1 cellular context compared by ENCODE assay signal in the genomic region with DNA sequence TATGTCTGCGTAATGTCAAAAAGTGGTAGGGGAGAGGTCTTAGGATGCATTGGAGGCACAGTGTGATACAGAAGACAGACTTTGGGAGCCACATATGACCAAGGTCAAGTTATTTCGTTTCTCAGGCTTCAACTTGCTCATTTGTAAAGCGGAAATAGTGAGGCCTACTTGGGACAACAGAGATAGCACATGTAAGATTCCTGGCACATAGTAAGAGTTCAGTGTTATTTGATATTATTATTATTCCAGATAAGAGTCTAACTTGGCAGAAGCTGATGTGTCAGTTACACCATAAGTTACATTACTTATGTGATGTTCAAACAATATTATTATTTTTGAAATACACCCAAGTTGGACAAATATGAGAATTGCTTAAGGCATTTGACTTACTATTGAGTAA.
TF ChIP-seq lines count a peak whose summit lies in the region.

No MANE protein-coding gene starts in this region.

TF ChIP-seq in K562, 482 proteins besides CTCF, POLR2A, EP300 and RAD21:
- TF ChIP-seq MTA1 (IDR thresholded peaks at IDR 0.05; ENCODE audit: borderline replicate concordance): no peak
- no peak for TF ChIP-seq TEAD2 (tag; IDR thresholded peaks at IDR 0.05)
- TF ChIP-seq CCNT2 (IDR thresholded peaks at IDR 0.05; ENCODE audit: borderline replicate concordance, extremely low read depth, insufficient read length, low read depth, low read length): no peak
- TF ChIP-seq E2F3 (CRISPR knock-in tag; IDR thresholded peaks at IDR 0.05): no peak
- TF ChIP-seq HMG20B (CRISPR knock-in tag; IDR thresholded peaks at IDR 0.05): no peak
- no peak for TF ChIP-seq SIN3B (IDR thresholded peaks at IDR 0.05; ENCODE audit: low read depth)
- TF ChIP-seq TEAD1 (CRISPR knock-in tag; IDR thresholded peaks at IDR 0.05): no peak
- TF ChIP-seq ZEB2 (IDR thresholded peaks at IDR 0.05): no peak
- no peak for TF ChIP-seq XRCC3 (IDR thresholded peaks at IDR 0.05)
- TF ChIP-seq ZNF3 (CRISPR knock-in tag; IDR thresholded peaks at IDR 0.05): no peak
- no peak for TF ChIP-seq ZNF24 (IDR thresholded peaks at IDR 0.05)
- no peak for TF ChIP-seq ILK (tag; IDR thresholded peaks at IDR 0.05; ENCODE audit: borderline replicate concordance, low read depth)
- no peak for TF ChIP-seq PTRF (tag; IDR thresholded peaks at IDR 0.05)
- TF ChIP-seq L3MBTL2 (IDR thresholded peaks at IDR 0.05): no peak
- TF ChIP-seq RBM17 (IDR thresholded peaks at IDR 0.05; ENCODE audit: borderline replicate concordance, low read depth, low read length): no peak
- TF ChIP-seq HCFC1 (IDR thresholded peaks at IDR 0.05; ENCODE audit: low read depth, low read length): no peak
TF ChIP-seq in K562: peak in this region for 0.
